Comparison of ENCODE assay signal across 10 cellular contexts in the genomic region with DNA sequence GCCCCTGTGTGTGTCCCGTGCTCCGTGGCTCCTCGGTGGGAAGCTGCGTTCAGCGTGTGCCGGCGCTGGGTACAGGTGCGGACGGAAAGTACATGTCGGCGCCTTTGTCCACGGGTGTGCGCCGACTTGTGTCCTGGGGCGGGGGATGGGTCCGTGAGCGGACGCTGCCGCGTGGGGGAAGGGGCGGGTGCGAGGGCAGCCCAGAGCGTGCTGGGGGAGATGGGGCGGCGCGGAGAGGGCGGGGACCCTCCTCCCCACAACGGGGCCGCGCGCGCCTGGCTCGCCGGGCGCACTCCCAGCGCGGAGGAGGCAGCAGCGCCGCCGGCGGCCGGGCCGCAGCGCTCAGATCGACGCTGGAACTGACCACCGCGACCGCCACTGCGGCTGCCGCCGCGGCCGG. TPM values are rescaled to one million over a fixed set of nuclear protein-coding genes. Genes with fewer than 3 reads are reported as not detected.
DNase-seq lines count a peak whose midpoint lies in the region; ATAC-seq and TF ChIP-seq lines count a peak whose summit lies in the region.
"Had no signal": no experiment of that assay in that cellular context is flagged by ENCODE, and none has a peak within 500 bp of the region (broad histone marks: within the 10 kb centered on the region; RNA-seq: fewer than 3 reads in every experiment).

No MANE protein-coding gene starts in this region.

- peaks cover 14% of the 10 kb centered on the region for H3K27me3 Mint-ChIP-seq in Calu3 (ENCODE audit: unreplicated experiment)

- no peaks in the 10 kb centered on the region for H3K4me1 Mint-ChIP-seq in Calu3 (ENCODE audit: low read depth, unreplicated experiment)

- WGBS in heart left ventricle, 4 donors: 17 to 34% (median 32%) methylated on average over 29 to 54 of the region's 54 CpGs

- H3K4me1 ChIP-seq in NT2/D1 (ENCODE audit: insufficient read depth, insufficient read length): peaks cover 22% of the 10 kb centered on the region
- H3K4me1 ChIP-seq in heart left ventricle: peaks cover 0 to 64% (median 26%) of the 10 kb centered on the region in 12 donors
- peaks cover 26% of the 10 kb centered on the region for H3K4me1 ChIP-seq in osteoblast (ENCODE audit: insufficient read depth, low read length)

- H3K4me2 ChIP-seq in osteoblast (ENCODE audit: insufficient read depth, low read length): peak overlapping the region; percentile 72

- peak overlapping the region in 2 of 12 donors; percentile 2 to 45 for H3K27ac ChIP-seq in heart left ventricle
- no peak overlapping the region for H3K27ac ChIP-seq in osteoblast (ENCODE audit: low read depth, low read length)
- H3K27ac ChIP-seq: SK-N-MC had no signal

- no peak overlapping the region for H3K9ac ChIP-seq in NT2/D1 (ENCODE audit: insufficient read length, low read depth)

- H3K9me3 ChIP-seq in NT2/D1 (ENCODE audit: insufficient read depth, low read length) (no peaks in the 10 kb centered on the region), heart left ventricle (no peaks in the 10 kb centered on the region), osteoblast (ENCODE audit: low read depth, low read length) (no peaks in the 10 kb centered on the region)

- no peak for DNase-seq in Calu3
- DNase-seq in NT2/D1 (ENCODE audit: low read depth, low spot score): no peak
- DNase-seq in heart left ventricle: no peak
- DNase-seq in osteoblast (ENCODE audit: insufficient read length, low spot score, missing footprints): peak; percentile 84
- no peak for DNase-seq in NCI-H526 treated with DMSO at 0.1 percent for 48 hours (lab: John Stamatoyannopoulos, UW)
- DNase-seq: activated T-cell treated with anti-CD3 and anti-CD28 coated beads, Interleukin-2, amount 50 U/mL, for 4 hours had no signal

- BruUV-seq in Calu3 (replicated peaks; lab: Mats Ljungman, UMichigan): no TSS peak

- H3K27ac Mint-ChIP-seq in Calu3 (ENCODE audit: unreplicated experiment): no peak overlapping the region

- H3K27me3 ChIP-seq in NT2/D1 (ENCODE audit: insufficient read depth, insufficient read length): peaks cover 15% of the 10 kb centered on the region
- H3K27me3 ChIP-seq in heart left ventricle: no peaks in the 10 kb centered on the region
- no peaks in the 10 kb centered on the region for H3K27me3 ChIP-seq in osteoblast (ENCODE audit: insufficient read depth, low read length)

- H3K9me3 Mint-ChIP-seq in Calu3 (ENCODE audit: low read depth, unreplicated experiment): no peaks in the 10 kb centered on the region
- H3K9me3 Mint-ChIP-seq: activated T-cell treated with anti-CD3 and anti-CD28 coated beads, Interleukin-2, amount 50 U/mL, for 4 hours had no signal

- H3K36me3 ChIP-seq in NT2/D1 (ENCODE audit: insufficient read depth, insufficient read length, low read length) (peaks cover 26% of the 10 kb centered on the region), heart left ventricle (peaks cover 0 to 10% (median 7%) of the 10 kb centered on the region in 9 donors), osteoblast (ENCODE audit: insufficient read depth, low read length) (peaks cover 13% of the 10 kb centered on the region)

- TF ChIP-seq CTCF in Calu3 (IDR thresholded peaks at IDR 0.05; ENCODE audit: unreplicated experiment): no peak
- TF ChIP-seq CTCF in heart left ventricle (IDR thresholded peaks at IDR 0.05): peak in 2 of 12 donors; percentile 28 to 31
- TF ChIP-seq CTCF in osteoblast (IDR thresholded peaks at IDR 0.05; ENCODE audit: extremely low read depth, low read depth, low read length): no peak

- no peak overlapping the region for H2AFZ ChIP-seq in osteoblast (ENCODE audit: low read length)

- H4K20me1 ChIP-seq in osteoblast (ENCODE audit: insufficient read depth, low read length): peaks cover 94% of the 10 kb centered on the region

- H3K36me3 Mint-ChIP-seq in Calu3 (ENCODE audit: insufficient read depth, unreplicated experiment): peaks cover 6% of the 10 kb centered on the region

- no peak for TF ChIP-seq POLR2A in heart left ventricle (IDR thresholded peaks at IDR 0.05)

- intact Hi-C loops in Calu3 (cut with micrococcal nuclease; ENCODE audit: unreplicated experiment) (no loop called here), heart left ventricle (cut with DNase I) (no loop called here)

- H3K4me3 Mint-ChIP-seq in Calu3 (ENCODE audit: low read depth, unreplicated experiment): peak overlapping the region; percentile 62
- H3K4me3 Mint-ChIP-seq: activated T-cell treated with anti-CD3 and anti-CD28 coated beads, Interleukin-2, amount 50 U/mL, for 4 hours had no signal

- peaks cover 99% of the 10 kb centered on the region for H3K79me2 ChIP-seq in osteoblast (ENCODE audit: insufficient read depth, low read length)

- H3K4me3 ChIP-seq in NT2/D1 (ENCODE audit: insufficient read length, low read depth): peak overlapping the region; percentile 32
- H3K4me3 ChIP-seq in heart left ventricle: peak overlapping the region in 11 of 12 donors; percentile 5 to 54 (median 41)
- peak overlapping the region; percentile 35 for H3K4me3 ChIP-seq in osteoblast (ENCODE audit: insufficient read depth, low read length)
- H3K4me3 ChIP-seq: SK-N-MC had no signal

- peak in 2 of 4 donors; percentile 13 to 26 for ATAC-seq in heart left ventricle
- ATAC-seq in HG03571 (IDR thresholded peaks at IDR 0.05; ENCODE audit: unreplicated experiment): no peak
- ATAC-seq in HG03139 (IDR thresholded peaks at IDR 0.05; ENCODE audit: unreplicated experiment): no peak
- no peak for ATAC-seq in GM18870 (IDR thresholded peaks at IDR 0.05; ENCODE audit: unreplicated experiment)
- ATAC-seq: activated T-cell treated with anti-CD3 and anti-CD28 coated beads, Interleukin-2, amount 50 U/mL, for 4 hours had no signal

- CTCF ChIA-PET in Calu3 (lab: Charles Lee): interaction anchor here (0.7 kb wide), 1 partner anchor 18 kb away, joined by 5 read pairs; no protein-coding TSS in a partner anchor

RNA-seq across cellular contexts. Expression of a gene that starts 33.6 kb away (rescaled TPM):
- 11.8 and 12.2 TPM in 2 replicates for total RNA-seq in Calu3 (2022)
- 10 to 100 TPM in 1 of 9 donors, 1 to 10 TPM in 8; 1.0 to 13.9 (median 2.6) TPM for total RNA-seq in heart left ventricle
- polyA plus RNA-seq in heart left ventricle: 1 to 10 TPM; 1.3 to 7.5 TPM
- total RNA-seq in osteoblast: 2.9 and 4.0 TPM in 2 replicates

RNA-seq across cellular contexts. Expression of a gene that starts 34.6 kb away (rescaled TPM):
- total RNA-seq in Calu3 (2022): 22.0 and 22.3 TPM in 2 replicates
- 10 to 100 TPM; 47.0 to 83.9 (median 56.5) TPM for total RNA-seq in heart left ventricle
- polyA plus RNA-seq in heart left ventricle: 10 to 100 TPM; 27.5 to 60.0 TPM
- 50.1 and 67.0 TPM in 2 replicates for total RNA-seq in osteoblast
